3 cellular contexts compared by ENCODE assay signal in the genomic region with DNA sequence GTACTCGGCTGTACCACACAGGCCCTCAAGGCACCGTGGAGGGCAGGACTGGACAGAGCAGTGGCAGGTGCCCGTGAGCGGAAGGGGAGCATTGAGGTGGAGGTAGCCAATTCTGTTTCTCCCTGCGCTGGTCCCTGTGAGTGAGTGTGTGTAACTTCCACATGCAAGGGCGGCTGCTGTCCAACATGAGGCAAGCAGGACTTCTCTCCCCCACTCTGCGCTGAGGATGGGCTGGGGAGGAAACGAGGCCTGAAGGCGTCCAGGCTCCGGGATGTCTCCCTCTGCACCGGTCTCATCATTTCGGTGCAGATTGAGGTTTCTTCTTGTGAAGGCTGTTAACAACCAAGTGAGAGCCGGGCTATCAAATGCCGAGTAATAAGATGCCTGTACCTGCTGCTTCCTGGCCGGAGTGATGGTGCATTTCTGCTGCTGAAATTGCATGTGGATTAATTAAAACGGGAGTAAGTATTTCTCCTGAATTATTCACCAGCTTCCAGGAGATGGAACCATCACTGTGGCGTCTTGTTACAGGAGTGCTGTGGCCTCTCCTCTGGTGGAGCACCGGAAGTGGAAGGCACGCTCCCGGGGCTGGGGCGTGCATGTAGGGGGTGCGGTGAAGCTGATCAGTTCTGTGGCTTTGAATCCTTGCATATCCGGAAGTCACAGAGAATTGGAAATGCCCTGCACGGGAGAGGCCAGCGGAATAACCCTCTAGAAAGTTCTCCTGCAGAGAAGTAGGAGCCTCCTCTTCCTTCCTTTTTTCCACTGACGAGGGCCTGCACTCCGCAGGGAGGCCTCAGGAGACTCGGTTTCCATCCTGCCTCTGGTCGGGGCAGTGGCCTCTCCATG.
TF ChIP-seq lines count a peak whose summit lies in the region.

No MANE protein-coding gene starts in this region.

TF ChIP-seq in HEK293, 187 proteins besides CTCF, POLR2A, EP300 and RAD21 (continued from another document):
- TF ChIP-seq, protein P1, sequence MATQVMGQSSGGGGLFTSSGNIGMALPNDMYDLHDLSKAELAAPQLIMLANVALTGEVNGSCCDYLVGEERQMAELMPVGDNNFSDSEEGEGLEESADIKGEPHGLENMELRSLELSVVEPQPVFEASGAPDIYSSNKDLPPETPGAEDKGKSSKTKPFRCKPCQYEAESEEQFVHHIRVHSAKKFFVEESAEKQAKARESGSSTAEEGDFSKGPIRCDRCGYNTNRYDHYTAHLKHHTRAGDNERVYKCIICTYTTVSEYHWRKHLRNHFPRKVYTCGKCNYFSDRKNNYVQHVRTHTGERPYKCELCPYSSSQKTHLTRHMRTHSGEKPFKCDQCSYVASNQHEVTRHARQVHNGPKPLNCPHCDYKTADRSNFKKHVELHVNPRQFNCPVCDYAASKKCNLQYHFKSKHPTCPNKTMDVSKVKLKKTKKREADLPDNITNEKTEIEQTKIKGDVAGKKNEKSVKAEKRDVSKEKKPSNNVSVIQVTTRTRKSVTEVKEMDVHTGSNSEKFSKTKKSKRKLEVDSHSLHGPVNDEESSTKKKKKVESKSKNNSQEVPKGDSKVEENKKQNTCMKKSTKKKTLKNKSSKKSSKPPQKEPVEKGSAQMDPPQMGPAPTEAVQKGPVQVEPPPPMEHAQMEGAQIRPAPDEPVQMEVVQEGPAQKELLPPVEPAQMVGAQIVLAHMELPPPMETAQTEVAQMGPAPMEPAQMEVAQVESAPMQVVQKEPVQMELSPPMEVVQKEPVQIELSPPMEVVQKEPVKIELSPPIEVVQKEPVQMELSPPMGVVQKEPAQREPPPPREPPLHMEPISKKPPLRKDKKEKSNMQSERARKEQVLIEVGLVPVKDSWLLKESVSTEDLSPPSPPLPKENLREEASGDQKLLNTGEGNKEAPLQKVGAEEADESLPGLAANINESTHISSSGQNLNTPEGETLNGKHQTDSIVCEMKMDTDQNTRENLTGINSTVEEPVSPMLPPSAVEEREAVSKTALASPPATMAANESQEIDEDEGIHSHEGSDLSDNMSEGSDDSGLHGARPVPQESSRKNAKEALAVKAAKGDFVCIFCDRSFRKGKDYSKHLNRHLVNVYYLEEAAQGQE (tag by site-specific recombination; IDR thresholded peaks at IDR 0.05): peak; percentile 83

TF ChIP-seq in PFSK-1, 5 proteins besides CTCF, POLR2A, EP300 and RAD21 (continued from another document):
- TF ChIP-seq, protein P1 (IDR thresholded peaks at IDR 0.05; ENCODE audit: insufficient read depth in 1 of 2, low read depth in 2 of 2, low read length in 2 of 2): peak; percentile 79 to 87

TF ChIP-seq in K562, 482 proteins besides CTCF, POLR2A, EP300 and RAD21:
- TF ChIP-seq, protein P2, sequence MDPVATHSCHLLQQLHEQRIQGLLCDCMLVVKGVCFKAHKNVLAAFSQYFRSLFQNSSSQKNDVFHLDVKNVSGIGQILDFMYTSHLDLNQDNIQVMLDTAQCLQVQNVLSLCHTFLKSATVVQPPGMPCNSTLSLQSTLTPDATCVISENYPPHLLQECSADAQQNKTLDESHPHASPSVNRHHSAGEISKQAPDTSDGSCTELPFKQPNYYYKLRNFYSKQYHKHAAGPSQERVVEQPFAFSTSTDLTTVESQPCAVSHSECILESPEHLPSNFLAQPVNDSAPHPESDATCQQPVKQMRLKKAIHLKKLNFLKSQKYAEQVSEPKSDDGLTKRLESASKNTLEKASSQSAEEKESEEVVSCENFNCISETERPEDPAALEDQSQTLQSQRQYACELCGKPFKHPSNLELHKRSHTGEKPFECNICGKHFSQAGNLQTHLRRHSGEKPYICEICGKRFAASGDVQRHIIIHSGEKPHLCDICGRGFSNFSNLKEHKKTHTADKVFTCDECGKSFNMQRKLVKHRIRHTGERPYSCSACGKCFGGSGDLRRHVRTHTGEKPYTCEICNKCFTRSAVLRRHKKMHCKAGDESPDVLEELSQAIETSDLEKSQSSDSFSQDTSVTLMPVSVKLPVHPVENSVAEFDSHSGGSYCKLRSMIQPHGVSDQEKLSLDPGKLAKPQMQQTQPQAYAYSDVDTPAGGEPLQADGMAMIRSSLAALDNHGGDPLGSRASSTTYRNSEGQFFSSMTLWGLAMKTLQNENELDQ (CRISPR knock-in tag; IDR thresholded peaks at IDR 0.05; ENCODE audit: borderline replicate concordance): no peak
- TF ChIP-seq, protein P3, sequence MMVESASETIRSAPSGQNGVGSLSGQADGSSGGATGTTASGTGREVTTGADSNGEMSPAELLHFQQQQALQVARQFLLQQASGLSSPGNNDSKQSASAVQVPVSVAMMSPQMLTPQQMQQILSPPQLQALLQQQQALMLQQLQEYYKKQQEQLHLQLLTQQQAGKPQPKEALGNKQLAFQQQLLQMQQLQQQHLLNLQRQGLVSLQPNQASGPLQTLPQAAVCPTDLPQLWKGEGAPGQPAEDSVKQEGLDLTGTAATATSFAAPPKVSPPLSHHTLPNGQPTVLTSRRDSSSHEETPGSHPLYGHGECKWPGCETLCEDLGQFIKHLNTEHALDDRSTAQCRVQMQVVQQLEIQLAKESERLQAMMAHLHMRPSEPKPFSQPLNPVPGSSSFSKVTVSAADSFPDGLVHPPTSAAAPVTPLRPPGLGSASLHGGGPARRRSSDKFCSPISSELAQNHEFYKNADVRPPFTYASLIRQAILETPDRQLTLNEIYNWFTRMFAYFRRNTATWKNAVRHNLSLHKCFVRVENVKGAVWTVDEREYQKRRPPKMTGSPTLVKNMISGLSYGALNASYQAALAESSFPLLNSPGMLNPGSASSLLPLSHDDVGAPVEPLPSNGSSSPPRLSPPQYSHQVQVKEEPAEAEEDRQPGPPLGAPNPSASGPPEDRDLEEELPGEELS (CRISPR knock-in tag; IDR thresholded peaks at IDR 0.05; ENCODE audit: borderline replicate concordance): no peak
- TF ChIP-seq, protein P4, sequence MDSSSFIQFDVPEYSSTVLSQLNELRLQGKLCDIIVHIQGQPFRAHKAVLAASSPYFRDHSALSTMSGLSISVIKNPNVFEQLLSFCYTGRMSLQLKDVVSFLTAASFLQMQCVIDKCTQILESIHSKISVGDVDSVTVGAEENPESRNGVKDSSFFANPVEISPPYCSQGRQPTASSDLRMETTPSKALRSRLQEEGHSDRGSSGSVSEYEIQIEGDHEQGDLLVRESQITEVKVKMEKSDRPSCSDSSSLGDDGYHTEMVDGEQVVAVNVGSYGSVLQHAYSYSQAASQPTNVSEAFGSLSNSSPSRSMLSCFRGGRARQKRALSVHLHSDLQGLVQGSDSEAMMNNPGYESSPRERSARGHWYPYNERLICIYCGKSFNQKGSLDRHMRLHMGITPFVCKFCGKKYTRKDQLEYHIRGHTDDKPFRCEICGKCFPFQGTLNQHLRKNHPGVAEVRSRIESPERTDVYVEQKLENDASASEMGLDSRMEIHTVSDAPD (CRISPR knock-in tag; IDR thresholded peaks at IDR 0.05): no peak
- no peak for TF ChIP-seq NELFE (IDR thresholded peaks at IDR 0.05; ENCODE audit: insufficient read depth, insufficient read length)
